ENCODE assay signal across 1 cellular context in genomic region chr17:66849136-66849655, GRCh38.
TF ChIP-seq lines count a peak whose summit lies in the region.

No MANE protein-coding gene starts in this region.

TF ChIP-seq in IMR-90, 13 proteins besides CTCF, POLR2A, EP300 and RAD21 (continued from another document):
- no peak for TF ChIP-seq ELK1 (IDR thresholded peaks at IDR 0.05; ENCODE audit: borderline replicate concordance, low read depth, low read length)
TF ChIP-seq in IMR-90: peak in this region for 0.
